20 cellular contexts compared by ENCODE assay signal in the genomic region with DNA sequence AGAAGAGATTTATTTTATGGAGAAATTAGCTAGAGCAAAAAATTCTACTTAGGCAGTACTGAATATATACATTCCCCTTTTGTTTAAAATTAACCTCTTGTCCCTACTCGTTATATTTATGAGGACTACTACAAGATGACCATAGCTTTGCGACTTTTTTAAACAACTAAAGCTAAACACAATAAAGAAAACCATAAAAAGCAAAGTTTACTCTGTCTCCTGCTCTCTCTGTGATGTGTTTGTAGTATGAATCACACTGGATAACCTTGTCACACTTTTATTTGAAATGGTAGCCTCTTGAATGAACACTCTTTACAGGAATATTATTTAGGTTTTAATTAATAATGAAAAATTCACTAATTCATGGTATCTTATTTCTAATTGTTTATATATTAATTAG.
DNase-seq lines count a peak whose midpoint lies in the region; ATAC-seq, FAIRE-seq and TF ChIP-seq lines count a peak whose summit lies in the region.
"Had no signal": no experiment of that assay in that cellular context is flagged by ENCODE, and none has a peak within 500 bp of the region (broad histone marks: within the 10 kb centered on the region; RNA-seq: fewer than 3 reads in every experiment).

No MANE protein-coding gene starts in this region.

- TF ChIP-seq POLR2A in A549 (IDR thresholded peaks at IDR 0.05; ENCODE audit: low read length): no peak

- no peak for FAIRE-seq in A549 (lab: Jason Lieb, UNC)
- FAIRE-seq: A204.1 had no signal

- intact Hi-C loops in mucosa of descending colon (cut with DNase I, micrococcal nuclease) (no loop called here), posterior vena cava (cut with DNase I) (no loop called here)

- in situ Hi-C loops in astrocyte of the spinal cord (cut with HindIII; ENCODE audit: low sequenced_read_pairs): no loop called here

- H3K36me3 ChIP-seq in mucosa of descending colon (ENCODE audit: low read depth): no peaks in the 10 kb centered on the region
- H3K36me3 ChIP-seq: SJCRH30 had no signal

- CTCF ChIA-PET in A549 (lab: Yijun Ruan, JAX): no interaction called here

- TF ChIP-seq RAD21 in A549 (conservative IDR thresholded peaks at IDR 0.05 in 1 of 2, IDR thresholded peaks at IDR 0.05 in 1 of 2): no peak

- peak overlapping the region; percentile 61 for H3K4me2 ChIP-seq in A549
- H3K4me2 ChIP-seq: KMS-11 had no signal

- H3K4me3 ChIP-seq in A549 (no peak overlapping the region), LNCaP clone FGC (ENCODE audit: low read depth, low read length) (no peak overlapping the region), astrocyte of the spinal cord (ENCODE audit: low read depth, low read length) (no peak overlapping the region), mucosa of descending colon (no peak overlapping the region)
- H3K4me3 ChIP-seq: SJCRH30 had no signal

- TF ChIP-seq EP300 in A549 (IDR thresholded peaks at IDR 0.05): no peak

- POLR2A ChIA-PET in A549 (lab: Yijun Ruan, JAX): no interaction called here

- peak in 1 of 2 experiments; percentile 72; a peak in 3 of 6 replicates for ATAC-seq in A549
- peak; percentile 84 for ATAC-seq in mucosa of descending colon
- ATAC-seq in GM21526 (IDR thresholded peaks at IDR 0.05; ENCODE audit: low FRiP score, unreplicated experiment): no peak

- TF ChIP-seq CTCF in A549 (IDR thresholded peaks at IDR 0.05): no peak
- no peak for TF ChIP-seq CTCF in LNCaP clone FGC (IDR thresholded peaks at IDR 0.05; ENCODE audit: control insufficient read depth, extremely low read depth, insufficient read depth)
- no peak for TF ChIP-seq CTCF in astrocyte of the spinal cord (IDR thresholded peaks at IDR 0.05; ENCODE audit: low read depth, low read length)
- no peak for TF ChIP-seq CTCF in mucosa of descending colon (IDR thresholded peaks at IDR 0.05)

- DNase-seq in A549 (ENCODE audit: low read depth in 1 of 2, low spot score in 1 of 2) (no peak), LNCaP clone FGC (ENCODE audit: low read depth) (peak; percentile 62), astrocyte of the spinal cord (ENCODE audit: low read depth, low spot score) (peak; percentile 14), mucosa of descending colon (no peak), NCI-H526 treated with DMSO at 0.1 percent for 48 hours (lab: John Stamatoyannopoulos, UW) (no peak), mucosa of gallbladder (ENCODE audit: low spot score) (no peak), posterior vena cava (ENCODE audit: low spot score) (no peak)
- DNase-seq: Calu3; CD4-positive, alpha-beta T cell; H7; NCI-H1417 treated with DMSO at 0.1 percent for 48 hours; NCI-H2029; NCI-H2171 treated with DMSO at 0.1 percent for 48 hours; NCI-H446; NK-92 treated with Interleukin-12 subunit alpha and Interleukin-12 subunit beta, amount 100 ng/mL, for 24 hours; SJCRH30 had no signal

- 2% methylated on average over 2 of the region's 2 CpGs for WGBS in A549 (ENCODE audit: missing lambda C conversion rate)

- H3K9me3 ChIP-seq in A549 (no peaks in the 10 kb centered on the region), mucosa of descending colon (no peaks in the 10 kb centered on the region)
- H3K9me3 ChIP-seq: SJCRH30 had no signal

- peaks cover 27% of the 10 kb centered on the region for H3K4me1 ChIP-seq in A549
- H3K4me1 ChIP-seq in mucosa of descending colon (ENCODE audit: low read depth): no peaks in the 10 kb centered on the region
- H3K4me1 ChIP-seq: SJCRH30 had no signal

- peak overlapping the region; percentile 50 to 51; a peak in 4 of 6 replicates for H3K27ac ChIP-seq in A549
- H3K27ac ChIP-seq: KMS-11, RWPE1, SJCRH30 had no signal

TF ChIP-seq in A549, 52 proteins besides CTCF, POLR2A, EP300 and RAD21:
- TF ChIP-seq SMC3 (IDR thresholded peaks at IDR 0.05) (0 out of 3 replicates have a peak, but pooled peaks have one; percentile 3), HDAC2 (IDR thresholded peaks at IDR 0.05) (no peak), GATA3 (IDR thresholded peaks at IDR 0.05; ENCODE audit: borderline replicate concordance) (0 out of 2 replicates have a peak, but pooled peaks have one; percentile 16), JUNB (IDR thresholded peaks at IDR 0.05) (0 out of 2 replicates have a peak, but pooled peaks have one; percentile 13), FOSL2 (IDR thresholded peaks at IDR 0.05) (0 out of 2 replicates have a peak, but pooled peaks have one; percentile 30), FOSL2 (CRISPR knock-in tag; IDR thresholded peaks at IDR 0.05) (peak; percentile 19; the same call in 1 of the 2 replicates)
- TF ChIP-seq, protein P1, sequence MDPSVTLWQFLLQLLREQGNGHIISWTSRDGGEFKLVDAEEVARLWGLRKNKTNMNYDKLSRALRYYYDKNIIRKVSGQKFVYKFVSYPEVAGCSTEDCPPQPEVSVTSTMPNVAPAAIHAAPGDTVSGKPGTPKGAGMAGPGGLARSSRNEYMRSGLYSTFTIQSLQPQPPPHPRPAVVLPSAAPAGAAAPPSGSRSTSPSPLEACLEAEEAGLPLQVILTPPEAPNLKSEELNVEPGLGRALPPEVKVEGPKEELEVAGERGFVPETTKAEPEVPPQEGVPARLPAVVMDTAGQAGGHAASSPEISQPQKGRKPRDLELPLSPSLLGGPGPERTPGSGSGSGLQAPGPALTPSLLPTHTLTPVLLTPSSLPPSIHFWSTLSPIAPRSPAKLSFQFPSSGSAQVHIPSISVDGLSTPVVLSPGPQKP (IDR thresholded peaks at IDR 0.05; ENCODE audit: low read depth, low read length): no peak

Comparison
In these comparisons a context has a peak if more than half of its experiments do, and no peak if none do; other contexts are left out.
1. DNase-seq: peak in LNCaP clone FGC (single experiment) and astrocyte of the spinal cord (single experiment); none in A549 (0 of 2), mucosa of descending colon (0 of 3), NCI-H526 treated with DMSO at 0.1 percent for 48 hours (single experiment), mucosa of gallbladder (single experiment) and posterior vena cava (single experiment).